12 cellular contexts compared by ENCODE assay signal in genomic region chr10:25493122-25493893, GRCh38.
A peak's percentile ranks its signal among the peaks of the same experiment; 100 is the strongest.
DNase-seq lines count a peak whose midpoint lies in the region; ATAC-seq and TF ChIP-seq lines count a peak whose summit lies in the region.
"Had no signal": no experiment of that assay in that cellular context is flagged by ENCODE, and none has a peak within 500 bp of the region (broad histone marks: within the 10 kb centered on the region; RNA-seq: fewer than 3 reads in every experiment).

No MANE protein-coding gene starts in this region.

- H3K36me3 ChIP-seq in HUES64 (ENCODE audit: insufficient read depth, low read length), result no peaks in the 10 kb centered on the region
- H3K36me3 ChIP-seq in CD4-positive, alpha-beta memory T cell (ENCODE audit: insufficient read depth, low read length), result no peaks in the 10 kb centered on the region
- H3K36me3 ChIP-seq in esophagus muscularis mucosa, result no peaks in the 10 kb centered on the region

- CTCF ChIA-PET in CD4-positive, alpha-beta memory T cell (lab: Charles Lee; ENCODE audit: partially characterized antibody), result no interaction called here

- H3K9me3 Mint-ChIP-seq in progenitor cell of endocrine pancreas (ENCODE audit: low read depth), result no peaks in the 10 kb centered on the region
- H3K9me3 Mint-ChIP-seq in CD4-positive, alpha-beta memory T cell, result peaks cover 0 to 6% (median 0%) of the 10 kb centered on the region in 8 donors

- H3K9ac ChIP-seq in HUES64 (ENCODE audit: low read depth, low read length), result peak overlapping the region; percentile 49; the same call in 1 of the 2 replicates

- DNase-seq in glomerular endothelial cell (ENCODE audit: extremely low read depth, low read depth, low spot score) (peak; percentile 1), progenitor cell of endocrine pancreas (ENCODE audit: low spot score, unreplicated experiment) (no peak), esophagus muscularis mucosa (ENCODE audit: extremely low spot score) (no peak), inferior parietal cortex (ENCODE audit: extremely low spot score) (no peak)
- no peak for DNase-seq in CD4-positive, alpha-beta memory T cell
- DNase-seq: activated CD4-positive, CD25-positive, alpha-beta regulatory T cell treated with anti-CD3 and anti-CD28 coated beads, Interleukin-2, amount 50 U/mL, for 72 hours; immature natural killer cell; NCI-H524; stimulated activated naive CD8-positive, alpha-beta T cell treated with anti-CD3 and anti-CD28 coated beads, Interleukin-15, amount 100 ng/mL, for 72 hours had no signal

- H3K4me1 Mint-ChIP-seq in progenitor cell of endocrine pancreas (ENCODE audit: low read depth), result peaks cover 16% of the 10 kb centered on the region
- H3K4me1 Mint-ChIP-seq in CD4-positive, alpha-beta memory T cell, result no peaks in the 10 kb centered on the region
- H3K4me1 Mint-ChIP-seq: immature natural killer cell; stimulated activated naive CD8-positive, alpha-beta T cell treated with anti-CD3 and anti-CD28 coated beads, Interleukin-15, amount 100 ng/mL, for 72 hours had no signal

- TF ChIP-seq CTCF in progenitor cell of endocrine pancreas (IDR thresholded peaks at IDR 0.05; ENCODE audit: unreplicated experiment) (no peak), esophagus muscularis mucosa (IDR thresholded peaks at IDR 0.05) (no peak)

- H3K4me3 ChIP-seq in HUES64 (ENCODE audit: low read length), result no peak overlapping the region
- no peak overlapping the region for H3K4me3 ChIP-seq in CD4-positive, alpha-beta memory T cell (ENCODE audit: low read length in 2 of 2)
- no peak overlapping the region for H3K4me3 ChIP-seq in esophagus muscularis mucosa

- no peak for TF ChIP-seq EP300 in esophagus muscularis mucosa (IDR thresholded peaks at IDR 0.05)

- peak overlapping the region; percentile 97 for H3K27ac ChIP-seq in HUES64 (ENCODE audit: low read depth, low read length)
- no peak overlapping the region for H3K27ac ChIP-seq in CD4-positive, alpha-beta memory T cell (ENCODE audit: low read depth, low read length)
- no peak overlapping the region for H3K27ac ChIP-seq in esophagus muscularis mucosa (replicated peaks in 1 of 4)

- H3K36me3 Mint-ChIP-seq in progenitor cell of endocrine pancreas (ENCODE audit: insufficient read depth), result no peaks in the 10 kb centered on the region
- no peaks in the 10 kb centered on the region for H3K36me3 Mint-ChIP-seq in CD4-positive, alpha-beta memory T cell
- H3K36me3 Mint-ChIP-seq: immature natural killer cell had no signal

- no peaks in the 10 kb centered on the region for H3K27me3 ChIP-seq in HUES64 (ENCODE audit: insufficient read depth, low read length)
- no peaks in the 10 kb centered on the region for H3K27me3 ChIP-seq in CD4-positive, alpha-beta memory T cell (ENCODE audit: insufficient read depth, low read length)
- peaks cover 0 to 3% (median 0%) of the 10 kb centered on the region in 4 donors for H3K27me3 ChIP-seq in esophagus muscularis mucosa

- H3K4me3 Mint-ChIP-seq in progenitor cell of endocrine pancreas (ENCODE audit: low read depth), result no peak overlapping the region
- H3K4me3 Mint-ChIP-seq in CD4-positive, alpha-beta memory T cell, result no peak overlapping the region
- H3K4me3 Mint-ChIP-seq: immature natural killer cell; stimulated activated naive CD8-positive, alpha-beta T cell treated with anti-CD3 and anti-CD28 coated beads, Interleukin-15, amount 100 ng/mL, for 72 hours had no signal

- H3K9me3 ChIP-seq in HUES64 (ENCODE audit: insufficient read depth, low read depth, low read length) (no peaks in the 10 kb centered on the region), esophagus muscularis mucosa (no peaks in the 10 kb centered on the region)
- no peaks in the 10 kb centered on the region for H3K9me3 ChIP-seq in CD4-positive, alpha-beta memory T cell (ENCODE audit: control insufficient read depth in 1 of 2, low read length in 2 of 2)

- H3K4me1 ChIP-seq in HUES64 (ENCODE audit: insufficient read depth, low read length) (peaks cover 53% of the 10 kb centered on the region), esophagus muscularis mucosa (no peaks in the 10 kb centered on the region)
- no peaks in the 10 kb centered on the region for H3K4me1 ChIP-seq in CD4-positive, alpha-beta memory T cell (ENCODE audit: insufficient read depth, low read length)

- TF ChIP-seq POLR2A in esophagus muscularis mucosa (IDR thresholded peaks at IDR 0.05; ENCODE audit: low read depth), result no peak

- ATAC-seq in SK-N-SH treated with all-trans-retinoic acid at 6 μM for 48 hours (peak; percentile 96), GM18861 (IDR thresholded peaks at IDR 0.05; ENCODE audit: unreplicated experiment) (no peak)
- ATAC-seq: stimulated activated naive CD8-positive, alpha-beta T cell treated with anti-CD3 and anti-CD28 coated beads, Interleukin-15, amount 100 ng/mL, for 72 hours had no signal

- POLR2A ChIA-PET in CD4-positive, alpha-beta memory T cell (lab: Charles Lee; ENCODE audit: partially characterized antibody), result no interaction called here

- WGBS in HUES64, result 5% methylated on average over 4 of the region's 4 CpGs
- WGBS in esophagus muscularis mucosa, result 21% methylated on average over 3 of the region's 4 CpGs

- H3K27ac Mint-ChIP-seq in progenitor cell of endocrine pancreas, result peak overlapping the region; percentile 25
- H3K27ac Mint-ChIP-seq in CD4-positive, alpha-beta memory T cell, result no peak overlapping the region
- H3K27ac Mint-ChIP-seq: immature natural killer cell; stimulated activated naive CD8-positive, alpha-beta T cell treated with anti-CD3 and anti-CD28 coated beads, Interleukin-15, amount 100 ng/mL, for 72 hours had no signal

- intact Hi-C loops in CD4-positive, alpha-beta memory T cell (cut with micrococcal nuclease), result no loop called here
- intact Hi-C loops in esophagus muscularis mucosa (cut with DNase I), result no loop called here

- no peaks in the 10 kb centered on the region for H3K27me3 Mint-ChIP-seq in progenitor cell of endocrine pancreas
- H3K27me3 Mint-ChIP-seq in CD4-positive, alpha-beta memory T cell, result no peaks in the 10 kb centered on the region
- H3K27me3 Mint-ChIP-seq: stimulated activated naive CD8-positive, alpha-beta T cell treated with anti-CD3 and anti-CD28 coated beads, Interleukin-15, amount 100 ng/mL, for 72 hours had no signal

TF ChIP-seq in SK-N-SH treated with all-trans-retinoic acid at 6 μM for 48 hours, 23 proteins besides CTCF, POLR2A, EP300 and RAD21 (continues in another document):
- no peak for TF ChIP-seq TOX (CRISPR knock-in tag; IDR thresholded peaks at IDR 0.05; ENCODE audit: borderline replicate concordance)
- TF ChIP-seq ZNF8 (CRISPR knock-in tag; IDR thresholded peaks at IDR 0.05), result no peak
- no peak for TF ChIP-seq GLIS3 (CRISPR knock-in tag; IDR thresholded peaks at IDR 0.05)
- no peak for TF ChIP-seq OSR1 (CRISPR knock-in tag; IDR thresholded peaks at IDR 0.05)
- no peak for TF ChIP-seq CSDC2 (CRISPR knock-in tag; IDR thresholded peaks at IDR 0.05)
- peak; percentile 73 for TF ChIP-seq ISL1 (CRISPR knock-in tag; IDR thresholded peaks at IDR 0.05)
- 0 out of 2 replicates have a peak, but pooled peaks have one; percentile 18 for TF ChIP-seq ZFP3 (CRISPR knock-in tag; IDR thresholded peaks at IDR 0.05)
- no peak for TF ChIP-seq ZFP30 (CRISPR knock-in tag; IDR thresholded peaks at IDR 0.05)
- no peak for TF ChIP-seq BACH2 (CRISPR knock-in tag; IDR thresholded peaks at IDR 0.05; ENCODE audit: borderline replicate concordance)
- TF ChIP-seq, protein P1, sequence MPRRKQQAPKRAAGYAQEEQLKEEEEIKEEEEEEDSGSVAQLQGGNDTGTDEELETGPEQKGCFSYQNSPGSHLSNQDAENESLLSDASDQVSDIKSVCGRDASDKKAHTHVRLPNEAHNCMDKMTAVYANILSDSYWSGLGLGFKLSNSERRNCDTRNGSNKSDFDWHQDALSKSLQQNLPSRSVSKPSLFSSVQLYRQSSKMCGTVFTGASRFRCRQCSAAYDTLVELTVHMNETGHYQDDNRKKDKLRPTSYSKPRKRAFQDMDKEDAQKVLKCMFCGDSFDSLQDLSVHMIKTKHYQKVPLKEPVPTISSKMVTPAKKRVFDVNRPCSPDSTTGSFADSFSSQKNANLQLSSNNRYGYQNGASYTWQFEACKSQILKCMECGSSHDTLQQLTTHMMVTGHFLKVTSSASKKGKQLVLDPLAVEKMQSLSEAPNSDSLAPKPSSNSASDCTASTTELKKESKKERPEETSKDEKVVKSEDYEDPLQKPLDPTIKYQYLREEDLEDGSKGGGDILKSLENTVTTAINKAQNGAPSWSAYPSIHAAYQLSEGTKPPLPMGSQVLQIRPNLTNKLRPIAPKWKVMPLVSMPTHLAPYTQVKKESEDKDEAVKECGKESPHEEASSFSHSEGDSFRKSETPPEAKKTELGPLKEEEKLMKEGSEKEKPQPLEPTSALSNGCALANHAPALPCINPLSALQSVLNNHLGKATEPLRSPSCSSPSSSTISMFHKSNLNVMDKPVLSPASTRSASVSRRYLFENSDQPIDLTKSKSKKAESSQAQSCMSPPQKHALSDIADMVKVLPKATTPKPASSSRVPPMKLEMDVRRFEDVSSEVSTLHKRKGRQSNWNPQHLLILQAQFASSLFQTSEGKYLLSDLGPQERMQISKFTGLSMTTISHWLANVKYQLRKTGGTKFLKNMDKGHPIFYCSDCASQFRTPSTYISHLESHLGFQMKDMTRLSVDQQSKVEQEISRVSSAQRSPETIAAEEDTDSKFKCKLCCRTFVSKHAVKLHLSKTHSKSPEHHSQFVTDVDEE (CRISPR knock-in tag; IDR thresholded peaks at IDR 0.05), result no peak
- TF ChIP-seq TCF4 (CRISPR knock-in tag; IDR thresholded peaks at IDR 0.05; ENCODE audit: borderline replicate concordance), result peak; percentile 66
- TF ChIP-seq ESRRG (CRISPR knock-in tag; IDR thresholded peaks at IDR 0.05), result peak; percentile 67; the same call in 1 of the 2 replicates
- TF ChIP-seq, protein P2, sequence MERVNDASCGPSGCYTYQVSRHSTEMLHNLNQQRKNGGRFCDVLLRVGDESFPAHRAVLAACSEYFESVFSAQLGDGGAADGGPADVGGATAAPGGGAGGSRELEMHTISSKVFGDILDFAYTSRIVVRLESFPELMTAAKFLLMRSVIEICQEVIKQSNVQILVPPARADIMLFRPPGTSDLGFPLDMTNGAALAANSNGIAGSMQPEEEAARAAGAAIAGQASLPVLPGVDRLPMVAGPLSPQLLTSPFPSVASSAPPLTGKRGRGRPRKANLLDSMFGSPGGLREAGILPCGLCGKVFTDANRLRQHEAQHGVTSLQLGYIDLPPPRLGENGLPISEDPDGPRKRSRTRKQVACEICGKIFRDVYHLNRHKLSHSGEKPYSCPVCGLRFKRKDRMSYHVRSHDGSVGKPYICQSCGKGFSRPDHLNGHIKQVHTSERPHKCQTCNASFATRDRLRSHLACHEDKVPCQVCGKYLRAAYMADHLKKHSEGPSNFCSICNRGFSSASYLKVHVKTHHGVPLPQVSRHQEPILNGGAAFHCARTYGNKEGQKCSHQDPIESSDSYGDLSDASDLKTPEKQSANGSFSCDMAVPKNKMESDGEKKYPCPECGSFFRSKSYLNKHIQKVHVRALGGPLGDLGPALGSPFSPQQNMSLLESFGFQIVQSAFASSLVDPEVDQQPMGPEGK (CRISPR knock-in tag; IDR thresholded peaks at IDR 0.05; ENCODE audit: borderline replicate concordance), result no peak
- no peak for TF ChIP-seq ZNF565 (CRISPR knock-in tag; conservative IDR thresholded peaks at IDR 0.05; ENCODE audit: low read depth)
- no peak for TF ChIP-seq SNAI2 (CRISPR knock-in tag; IDR thresholded peaks at IDR 0.05)
- TF ChIP-seq ZNF70 (CRISPR knock-in tag; IDR thresholded peaks at IDR 0.05), result no peak
